In genomic region chr1:61287734-61288133, GRCh38 we compare ENCODE assay signal across 13 cellular contexts.
DNase-seq lines count a peak whose midpoint lies in the region; ATAC-seq, FAIRE-seq and TF ChIP-seq lines count a peak whose summit lies in the region.
"Had no signal": no experiment of that assay in that cellular context is flagged by ENCODE, and none has a peak within 500 bp of the region (broad histone marks: within the 10 kb centered on the region; RNA-seq: fewer than 3 reads in every experiment).

No MANE protein-coding gene starts in this region.

- peak; percentile 61 for FAIRE-seq in urothelium cell line (lab: Jason Lieb, UNC)

- H3K4me3 ChIP-seq in astrocyte of the spinal cord (ENCODE audit: low read depth, low read length): no peak overlapping the region
- H3K4me3 ChIP-seq: neural progenitor cell had no signal

- no peak for ATAC-seq in HG03045 (IDR thresholded peaks at IDR 0.05; ENCODE audit: unreplicated experiment)
- ATAC-seq: effector memory CD8-positive, alpha-beta T cell had no signal

- DNase-seq in HS-5 (ENCODE audit: low read depth): peak; percentile 57
- peak; percentile 95 for DNase-seq in astrocyte of the spinal cord (ENCODE audit: low read depth, low spot score)
- peak; percentile 29 for DNase-seq in hepatic stellate cell (ENCODE audit: low spot score)
- DNase-seq in urothelium cell line (ENCODE audit: low spot score): peak; percentile 70
- DNase-seq in T-helper 9 cell: no peak
- no peak for DNase-seq in NAMALWA (ENCODE audit: low spot score)
- DNase-seq: activated CD4-positive, alpha-beta T cell treated with anti-CD3 and anti-CD28 coated beads for 4 hours; activated gamma-delta T cell; effector memory CD8-positive, alpha-beta T cell; NCI-H510A; SHP77 treated with DMSO at 0.1 percent for 48 hours had no signal

- TF ChIP-seq CTCF in astrocyte of the spinal cord (IDR thresholded peaks at IDR 0.05; ENCODE audit: low read depth, low read length): no peak

- in situ Hi-C loops in astrocyte of the spinal cord (cut with HindIII; ENCODE audit: low sequenced_read_pairs): no loop called here

Comparison
In these comparisons a context has a peak if more than half of its experiments do, and no peak if none do; other contexts are left out.
1. DNase-seq: peak in HS-5 (single experiment), astrocyte of the spinal cord (single experiment), hepatic stellate cell (single experiment) and urothelium cell line (single experiment); none in T-helper 9 cell (single experiment) and NAMALWA (single experiment).